ENCODE assay signal across 8 cellular contexts in the genomic region with DNA sequence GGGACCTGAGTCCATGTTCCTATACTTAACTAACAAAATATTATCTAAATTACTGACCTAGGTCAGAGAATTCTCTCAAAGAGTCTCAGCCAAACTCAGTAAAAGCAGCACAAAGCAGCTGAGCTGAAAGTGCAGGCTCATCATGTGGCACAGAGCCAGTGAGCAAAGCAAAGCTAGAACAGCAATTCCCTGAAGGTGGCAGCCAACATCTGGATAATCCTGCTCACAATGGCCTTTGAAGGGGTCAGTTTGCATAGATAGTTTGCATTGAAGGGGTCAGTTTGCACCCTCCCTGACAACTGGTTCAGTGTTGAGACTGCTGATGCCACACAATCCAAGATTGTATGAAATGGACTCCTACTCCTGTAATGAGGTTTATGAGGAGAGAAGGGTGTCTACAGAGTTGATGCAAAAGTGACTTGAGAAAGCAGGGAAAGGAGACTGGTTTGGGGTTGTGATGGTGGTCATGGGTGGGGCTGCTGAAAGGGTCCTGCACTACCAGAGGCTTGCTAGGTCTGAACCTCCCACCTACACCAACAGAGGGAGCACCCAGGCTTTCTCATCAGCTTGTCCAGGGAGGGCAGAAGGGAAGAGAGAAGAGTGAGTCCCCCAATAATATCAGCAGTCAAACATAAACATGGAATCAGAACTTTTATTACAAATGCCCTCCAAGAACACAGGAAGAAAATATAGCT. TPM values are rescaled to one million over a fixed set of nuclear protein-coding genes. Genes with fewer than 3 reads are reported as not detected.
DNase-seq lines count a peak whose midpoint lies in the region; ATAC-seq and TF ChIP-seq lines count a peak whose summit lies in the region.

No MANE protein-coding gene starts in this region.

- no peak overlapping the region for H3K27ac Mint-ChIP-seq in activated naive CD8-positive, alpha-beta T cell treated with anti-CD3 and anti-CD28 coated beads, Interleukin-2, amount 50 U/mL, for 24 hours

- CTCF ChIA-PET in HEK293T (lab: Yijun Ruan, JAX), result interaction anchor here (0.6 kb wide), 1 partner anchor 169 kb away, joined by 5 read pairs; no protein-coding TSS in a partner anchor

- no peaks in the 10 kb centered on the region for H3K9me3 ChIP-seq in heart left ventricle

- POLR2A ChIA-PET in HEK293T (lab: Yijun Ruan, JAX), result no interaction called here

- H3K27me3 Mint-ChIP-seq in activated naive CD8-positive, alpha-beta T cell treated with anti-CD3 and anti-CD28 coated beads, Interleukin-2, amount 50 U/mL, for 24 hours, result peaks cover 10% of the 10 kb centered on the region

- no peak overlapping the region for H3K4me3 Mint-ChIP-seq in activated naive CD8-positive, alpha-beta T cell treated with anti-CD3 and anti-CD28 coated beads, Interleukin-2, amount 50 U/mL, for 24 hours

- H3K4me3 ChIP-seq in heart left ventricle, result no peak overlapping the region

- H3K4me1 ChIP-seq in heart left ventricle, result no peaks in the 10 kb centered on the region

- intact Hi-C loops in heart left ventricle (cut with DNase I), result no loop called here

- H3K36me3 Mint-ChIP-seq in activated naive CD8-positive, alpha-beta T cell treated with anti-CD3 and anti-CD28 coated beads, Interleukin-2, amount 50 U/mL, for 24 hours (ENCODE audit: low read depth), result no peaks in the 10 kb centered on the region

- peak; percentile 14 for DNase-seq in HEK293T (ENCODE audit: extremely low spot score)
- DNase-seq in NCI-H82 (lab: John Stamatoyannopoulos, UW), result peak; percentile 51
- peak; percentile 35 for DNase-seq in kidney glomerular epithelial cell (lab: John Stamatoyannopoulos, UW)
- DNase-seq in activated naive CD4-positive, alpha-beta T cell treated with Interleukin-2 at 50 U/mL for 16 hours, result no peak
- DNase-seq in heart left ventricle, result no peak
- DNase-seq in activated T-cell treated with anti-CD3 and anti-CD28 coated beads, Interleukin-2, amount 50 U/mL, for 48 hours, result no peak
- no peak for DNase-seq in activated naive CD8-positive, alpha-beta T cell treated with anti-CD3 and anti-CD28 coated beads, Interleukin-2, amount 50 U/mL, for 24 hours

- no peak for TF ChIP-seq CTCF in heart left ventricle (IDR thresholded peaks at IDR 0.05)

- H3K27me3 ChIP-seq in heart left ventricle, result peaks cover 0 to 5% (median 0%) of the 10 kb centered on the region in 9 donors

- no peaks in the 10 kb centered on the region for H3K9me3 Mint-ChIP-seq in activated naive CD8-positive, alpha-beta T cell treated with anti-CD3 and anti-CD28 coated beads, Interleukin-2, amount 50 U/mL, for 24 hours

- H3K27ac ChIP-seq in heart left ventricle, result no peak overlapping the region

- no peaks in the 10 kb centered on the region for H3K36me3 ChIP-seq in heart left ventricle

- TF ChIP-seq POLR2A in GM18505 (IDR thresholded peaks at IDR 0.05; ENCODE audit: borderline replicate concordance, extremely low read depth, insufficient read depth, insufficient read length) (no peak), heart left ventricle (IDR thresholded peaks at IDR 0.05) (no peak)

- no peaks in the 10 kb centered on the region for H3K4me1 Mint-ChIP-seq in activated naive CD8-positive, alpha-beta T cell treated with anti-CD3 and anti-CD28 coated beads, Interleukin-2, amount 50 U/mL, for 24 hours

- ATAC-seq in GM18505 (IDR thresholded peaks at IDR 0.05; ENCODE audit: unreplicated experiment), result peak; percentile 35
- no peak for ATAC-seq in heart left ventricle
- no peak for ATAC-seq in activated naive CD8-positive, alpha-beta T cell treated with anti-CD3 and anti-CD28 coated beads, Interleukin-2, amount 50 U/mL, for 24 hours

TF ChIP-seq in HEK293T, 16 proteins besides CTCF, POLR2A, EP300 and RAD21:
- TF ChIP-seq FOXA1 (IDR thresholded peaks at IDR 0.05), result no peak

RNA-seq across cellular contexts. Expression of a gene that starts 39.7 kb away (rescaled TPM):
- total RNA-seq in heart left ventricle, result 1 to 10 TPM in 7 of 9 donors, under 1 TPM in 2; 0.94 to 3.0 (median 2.1) TPM
- 1 to 10 TPM in 1 of 2 donors, under 1 TPM in 1; 0.76 to 2.1 TPM for polyA plus RNA-seq in heart left ventricle

Comparison
In these comparisons a context has a peak if more than half of its experiments do, and no peak if none do; other contexts are left out.
1. DNase-seq: peak in HEK293T (single experiment), NCI-H82 (single experiment) and kidney glomerular epithelial cell (single experiment); none in activated naive CD4-positive, alpha-beta T cell treated with Interleukin-2 at 50 U/mL for 16 hours (single experiment), heart left ventricle (0 of 5), activated T-cell treated with anti-CD3 and anti-CD28 coated beads, Interleukin-2, amount 50 U/mL, for 48 hours (0 of 2) and activated naive CD8-positive, alpha-beta T cell treated with anti-CD3 and anti-CD28 coated beads, Interleukin-2, amount 50 U/mL, for 24 hours (single experiment).